ENCODE assay signal across 1 cellular context in genomic region chr12:49233842-49234526, GRCh38.
A peak's percentile ranks its signal among the peaks of the same experiment; 100 is the strongest.
TF ChIP-seq lines count a peak whose summit lies in the region.

No MANE protein-coding gene starts in this region.

TF ChIP-seq in HepG2, 621 proteins besides CTCF, POLR2A, EP300 and RAD21 (continued from another document):
- TF ChIP-seq, protein P1, sequence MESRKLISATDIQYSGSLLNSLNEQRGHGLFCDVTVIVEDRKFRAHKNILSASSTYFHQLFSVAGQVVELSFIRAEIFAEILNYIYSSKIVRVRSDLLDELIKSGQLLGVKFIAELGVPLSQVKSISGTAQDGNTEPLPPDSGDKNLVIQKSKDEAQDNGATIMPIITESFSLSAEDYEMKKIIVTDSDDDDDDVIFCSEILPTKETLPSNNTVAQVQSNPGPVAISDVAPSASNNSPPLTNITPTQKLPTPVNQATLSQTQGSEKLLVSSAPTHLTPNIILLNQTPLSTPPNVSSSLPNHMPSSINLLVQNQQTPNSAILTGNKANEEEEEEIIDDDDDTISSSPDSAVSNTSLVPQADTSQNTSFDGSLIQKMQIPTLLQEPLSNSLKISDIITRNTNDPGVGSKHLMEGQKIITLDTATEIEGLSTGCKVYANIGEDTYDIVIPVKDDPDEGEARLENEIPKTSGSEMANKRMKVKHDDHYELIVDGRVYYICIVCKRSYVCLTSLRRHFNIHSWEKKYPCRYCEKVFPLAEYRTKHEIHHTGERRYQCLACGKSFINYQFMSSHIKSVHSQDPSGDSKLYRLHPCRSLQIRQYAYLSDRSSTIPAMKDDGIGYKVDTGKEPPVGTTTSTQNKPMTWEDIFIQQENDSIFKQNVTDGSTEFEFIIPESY (CRISPR knock-in tag; IDR thresholded peaks at IDR 0.05) = 0 out of 2 replicates have a peak, but pooled peaks have one; percentile 16
- TF ChIP-seq, protein P2, sequence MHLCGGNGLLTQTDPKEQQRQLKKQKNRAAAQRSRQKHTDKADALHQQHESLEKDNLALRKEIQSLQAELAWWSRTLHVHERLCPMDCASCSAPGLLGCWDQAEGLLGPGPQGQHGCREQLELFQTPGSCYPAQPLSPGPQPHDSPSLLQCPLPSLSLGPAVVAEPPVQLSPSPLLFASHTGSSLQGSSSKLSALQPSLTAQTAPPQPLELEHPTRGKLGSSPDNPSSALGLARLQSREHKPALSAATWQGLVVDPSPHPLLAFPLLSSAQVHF (CRISPR knock-in tag; IDR thresholded peaks at IDR 0.05) = no peak
- no peak for TF ChIP-seq RELA (CRISPR knock-in tag; IDR thresholded peaks at IDR 0.05)
